ENCODE assay signal across 8 cellular contexts in genomic region chr5:34915139-34915855, GRCh38. TPM values are rescaled to one million over a fixed set of nuclear protein-coding genes. Genes with fewer than 3 reads are reported as not detected.
DNase-seq lines count a peak whose midpoint lies in the region; ATAC-seq and TF ChIP-seq lines count a peak whose summit lies in the region.

Gene BRIX1 (plus strand): TSS chr5:34915711. CDS start chr5:34915739, 28 bp downstream.
A gene with protein sequence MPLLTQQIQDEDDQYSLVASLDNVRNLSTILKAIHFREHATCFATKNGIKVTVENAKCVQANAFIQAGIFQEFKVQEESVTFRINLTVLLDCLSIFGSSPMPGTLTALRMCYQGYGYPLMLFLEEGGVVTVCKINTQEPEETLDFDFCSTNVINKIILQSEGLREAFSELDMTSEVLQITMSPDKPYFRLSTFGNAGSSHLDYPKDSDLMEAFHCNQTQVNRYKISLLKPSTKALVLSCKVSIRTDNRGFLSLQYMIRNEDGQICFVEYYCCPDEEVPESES (minus strand): TSS chr5:34915504. CDS start chr5:34914892, 612 bp downstream.

- H3K79me2 ChIP-seq in DND-41 (ENCODE audit: insufficient read depth, low read length), result peaks cover 86% of the 10 kb centered on the region

- H3K9me3 ChIP-seq in DND-41 (ENCODE audit: insufficient read depth, low read length, severe bottlenecking), result no peaks in the 10 kb centered on the region
- no peaks in the 10 kb centered on the region for H3K9me3 ChIP-seq in KOPT-K1 (ENCODE audit: insufficient read depth, low read length, poor library complexity, severe bottlenecking)
- H3K9me3 ChIP-seq in Peyer's patch, result no peaks in the 10 kb centered on the region
- no peaks in the 10 kb centered on the region for H3K9me3 ChIP-seq in muscle layer of colon (ENCODE audit: low read length)

- peaks cover 56% of the 10 kb centered on the region for H3K36me3 ChIP-seq in DND-41 (ENCODE audit: insufficient read depth, low read length)
- peaks cover 55% of the 10 kb centered on the region for H3K36me3 ChIP-seq in KOPT-K1 (ENCODE audit: insufficient read depth, low read length)
- peaks cover 0 to 20% (median 0%) of the 10 kb centered on the region in 3 donors for H3K36me3 ChIP-seq in Peyer's patch
- peaks cover 18% of the 10 kb centered on the region for H3K36me3 ChIP-seq in muscle layer of colon (ENCODE audit: insufficient read depth, low read length)

- peaks cover 35% of the 10 kb centered on the region for H3K36me3 Mint-ChIP-seq in activated T-cell treated with anti-CD3 and anti-CD28 coated beads, Interleukin-2, amount 50 U/mL, for 4 hours (ENCODE audit: insufficient read depth)

- DNase-seq in DND-41, result peak; percentile 95
- peak; percentile 94 to 98 (median 97) for DNase-seq in Peyer's patch
- peak; percentile 89 for DNase-seq in activated T-cell treated with anti-CD3 and anti-CD28 coated beads, Interleukin-2, amount 50 U/mL, for 4 hours
- DNase-seq in stimulated activated CD8-positive, alpha-beta memory T cell treated with anti-CD3 and anti-CD28 coated beads, Interleukin-7, amount 100 ng/mL, for 24 hours (ENCODE audit: low read depth), result peak; percentile 86

- H2AFZ ChIP-seq in DND-41 (ENCODE audit: low read depth, low read length), result peak within 1 kb of the TSS; percentile 92

- H3K27me3 ChIP-seq in DND-41 (ENCODE audit: insufficient read depth, low read length, poor library complexity), result no peaks in the 10 kb centered on the region
- no peaks in the 10 kb centered on the region for H3K27me3 ChIP-seq in Peyer's patch
- H3K27me3 ChIP-seq in muscle layer of colon (ENCODE audit: control insufficient read depth in 1 of 2, insufficient read depth in 2 of 2, low read length in 2 of 2), result no peaks in the 10 kb centered on the region

- TF ChIP-seq CTCF in DND-41 (IDR thresholded peaks at IDR 0.05; ENCODE audit: borderline replicate concordance, extremely low read depth, low read length, poor library complexity, severe bottlenecking), result peak; percentile 36
- peak in 3 of 6 experiments; percentile 11 to 48 (median 29) for TF ChIP-seq CTCF in Peyer's patch (IDR thresholded peaks at IDR 0.05)

- H3K27ac ChIP-seq in DND-41 (ENCODE audit: low read length) (peak within 1 kb of the TSS; percentile 85), KOPT-K1 (ENCODE audit: low read depth, low read length, poor library complexity, severe bottlenecking) (peak within 1 kb of the TSS; percentile 88), Peyer's patch (peak within 1 kb of the TSS; percentile 78 to 90 (median 88)), muscle layer of colon (ENCODE audit: low read depth, low read length) (peak within 1 kb of the TSS; percentile 80)

- no peaks in the 10 kb centered on the region for H3K9me3 Mint-ChIP-seq in activated T-cell treated with anti-CD3 and anti-CD28 coated beads, Interleukin-2, amount 50 U/mL, for 4 hours

- H3K4me2 ChIP-seq in DND-41 (ENCODE audit: insufficient read depth, low read length), result peak within 1 kb of the TSS; percentile 80

- peaks cover 30% of the 10 kb centered on the region for H3K4me1 Mint-ChIP-seq in activated T-cell treated with anti-CD3 and anti-CD28 coated beads, Interleukin-2, amount 50 U/mL, for 4 hours (ENCODE audit: low read depth)

- H3K4me3 Mint-ChIP-seq in activated T-cell treated with anti-CD3 and anti-CD28 coated beads, Interleukin-2, amount 50 U/mL, for 4 hours, result no peak within 1 kb of the TSS

- peaks cover 18% of the 10 kb centered on the region for H4K20me1 ChIP-seq in DND-41 (ENCODE audit: insufficient read depth, low read length)

- H3K4me1 ChIP-seq in DND-41 (ENCODE audit: insufficient read depth, low read length) (peaks cover 42% of the 10 kb centered on the region), Peyer's patch (peaks cover 0 to 27% (median 13%) of the 10 kb centered on the region in 4 donors), muscle layer of colon (ENCODE audit: insufficient read depth, low read length) (peaks cover 26% of the 10 kb centered on the region)

- peak; percentile 59 to 66 for TF ChIP-seq POLR2A in Peyer's patch (IDR thresholded peaks at IDR 0.05)

- H3K9ac ChIP-seq in DND-41 (ENCODE audit: low read depth, low read length), result peak within 1 kb of the TSS; percentile 76
- peak within 1 kb of the TSS; percentile 86 for H3K9ac ChIP-seq in muscle layer of colon (ENCODE audit: low read length)

- ATAC-seq in DND-41 (ENCODE audit: insufficient read depth, low read depth), result peak; percentile 98
- peak; percentile 99 for ATAC-seq in GM21825 (IDR thresholded peaks at IDR 0.05; ENCODE audit: unreplicated experiment)
- ATAC-seq in activated T-cell treated with anti-CD3 and anti-CD28 coated beads, Interleukin-2, amount 50 U/mL, for 4 hours, result peak; percentile 98 to 99
- peak; percentile 99 for ATAC-seq in esophagus mucosa

- H3K4me3 ChIP-seq in DND-41 (ENCODE audit: low read depth in 1 of 2, low read length in 2 of 2) (peak within 1 kb of the TSS; percentile 72 to 82), Peyer's patch (peak within 1 kb of the TSS; percentile 77 to 96 (median 86)), muscle layer of colon (ENCODE audit: low read depth in 1 of 2, low read length in 2 of 2) (peak within 1 kb of the TSS; percentile 72 to 76)

- H3K27me3 Mint-ChIP-seq in activated T-cell treated with anti-CD3 and anti-CD28 coated beads, Interleukin-2, amount 50 U/mL, for 4 hours (ENCODE audit: low read depth), result no peaks in the 10 kb centered on the region

RNA-seq across cellular contexts. Expression of gene BRIX1, which starts in this region (rescaled TPM):
- total RNA-seq in Peyer's patch (10 to 100 TPM in 2 of 4 donors, 1 to 10 TPM in 2; 4.3 to 23.1 (median 12.3) TPM), esophagus mucosa (22.0 TPM)
- 100 to 1,000 TPM; 134 to 152 (median 138) TPM for total RNA-seq in activated T-cell treated with anti-CD3 and anti-CD28 coated beads, Interleukin-2, amount 50 U/mL, for 4 hours

RNA-seq across cellular contexts. Expression of the second gene that starts in this region (rescaled TPM):
- total RNA-seq in Peyer's patch (10 to 100 TPM in 3 of 4 donors, 1 to 10 TPM in 1; 9.5 to 33.0 (median 14.5) TPM), esophagus mucosa (11.2 TPM)
- total RNA-seq in activated T-cell treated with anti-CD3 and anti-CD28 coated beads, Interleukin-2, amount 50 U/mL, for 4 hours, result 10 to 100 TPM; 45.3 to 50.1 (median 49.6) TPM

Comparison
In these comparisons a context has a peak if more than half of its experiments do, and no peak if none do; other contexts are left out.
1. Peak in every context shown above with its lines: DNase-seq, ATAC-seq, H3K4me3 ChIP-seq and H3K27ac ChIP-seq.